Comparison of ENCODE assay signal across 13 cellular contexts in genomic region chr3:149179225-149179624, GRCh38. TPM values are rescaled to one million over a fixed set of nuclear protein-coding genes. Genes with fewer than 3 reads are reported as not detected.
DNase-seq lines count a peak whose midpoint lies in the region; ATAC-seq and TF ChIP-seq lines count a peak whose summit lies in the region.
"Had no signal": no experiment of that assay in that cellular context is flagged by ENCODE, and none has a peak within 500 bp of the region (broad histone marks: within the 10 kb centered on the region; RNA-seq: fewer than 3 reads in every experiment).

No MANE protein-coding gene starts in this region.

- H3K27ac ChIP-seq in Panc1 (ENCODE audit: low read length) (peak overlapping the region; percentile 78), esophagus squamous epithelium (peak overlapping the region in 3 of 4 donors; percentile 20 to 66 (median 50)), psoas muscle (peak overlapping the region; percentile 79), substantia nigra (ENCODE audit: low read depth, low read length, poor library complexity, severe bottlenecking) (no peak overlapping the region)
- H3K27ac ChIP-seq: HL-60 had no signal

- TF ChIP-seq CTCF in AG10803 (conservative IDR thresholded peaks at IDR 0.05; ENCODE audit: low read length) (no peak), Panc1 (IDR thresholded peaks at IDR 0.05) (no peak), esophagus squamous epithelium (IDR thresholded peaks at IDR 0.05) (no peak), psoas muscle (IDR thresholded peaks at IDR 0.05) (no peak), natural killer cell (IDR thresholded peaks at IDR 0.05) (no peak)

- H3K27me3 Mint-ChIP-seq in natural killer cell (ENCODE audit: low read depth in 2 of 2), result no peaks in the 10 kb centered on the region
- H3K27me3 Mint-ChIP-seq: brain had no signal

- H3K27me3 ChIP-seq in Panc1 (ENCODE audit: control insufficient read depth, insufficient read depth, low read length) (no peaks in the 10 kb centered on the region), esophagus squamous epithelium (no peaks in the 10 kb centered on the region), psoas muscle (ENCODE audit: insufficient read depth in 3 of 3, low read length in 2 of 3) (no peaks in the 10 kb centered on the region)

- H3K9me3 Mint-ChIP-seq in natural killer cell, result no peaks in the 10 kb centered on the region
- H3K9me3 Mint-ChIP-seq: CD8-positive, alpha-beta T cell had no signal

- 53 to 73% methylated on average over 1 of the region's 1 CpG for WGBS in esophagus squamous epithelium, 2 donors
- WGBS in psoas muscle, 3 donors, result 71 to 94% (median 85%) methylated on average over 1 of the region's 1 CpG

- CTCF ChIA-PET in Panc1 (lab: Charles Lee), result interaction anchor here (0.6 kb wide), 1 partner anchor 401 kb away, joined by 3 read pairs; no protein-coding TSS in a partner anchor

- H3K4me1 Mint-ChIP-seq in natural killer cell, result peaks cover 17 to 18% of the 10 kb centered on the region in 2 donors
- H3K4me1 Mint-ChIP-seq: brain had no signal

- POLR2A ChIA-PET in Panc1 (lab: Charles Lee), result interaction anchor here (0.6 kb wide), 1 partner anchor 59 kb away, joined by 3 read pairs; no protein-coding TSS in a partner anchor

- TF ChIP-seq POLR2A in esophagus squamous epithelium (IDR thresholded peaks at IDR 0.05), result no peak

- no peak overlapping the region for H3K4me3 Mint-ChIP-seq in natural killer cell
- H3K4me3 Mint-ChIP-seq: brain; CD8-positive, alpha-beta T cell had no signal

- H3K4me3 ChIP-seq in AG10803 (ENCODE audit: low read length), result no peak overlapping the region
- no peak overlapping the region for H3K4me3 ChIP-seq in Panc1 (ENCODE audit: low read depth in 2 of 2, low read length in 2 of 2)
- no peak overlapping the region for H3K4me3 ChIP-seq in esophagus squamous epithelium
- H3K4me3 ChIP-seq in psoas muscle, result no peak overlapping the region

- BruUV-seq in Panc1 (replicated peaks; lab: Mats Ljungman, UMichigan), result no TSS peak

- in situ Hi-C loops in Panc1 (cut with HindIII; ENCODE audit: low pct_unique_long_range_greater_than_20kb, low sequenced_read_pairs), result no loop called here

- no peak for ATAC-seq in Panc1
- ATAC-seq in psoas muscle, result no peak
- ATAC-seq in natural killer cell, result no peak
- ATAC-seq: CD8-positive, alpha-beta T cell had no signal

- intact Hi-C loops in Panc1 (cut with micrococcal nuclease; ENCODE audit: unreplicated experiment) (no loop called here), esophagus squamous epithelium (cut with DNase I) (no loop called here), psoas muscle (cut with DNase I) (loop anchor here in 1 of 2 donors (5.0 kb wide), 1 partner anchor 47 kb away; no protein-coding TSS in a partner anchor), natural killer cell (cut with micrococcal nuclease) (no loop called here)

- H3K36me3 ChIP-seq in Panc1 (ENCODE audit: control insufficient read depth, insufficient read depth, low read length) (peaks cover 9% of the 10 kb centered on the region; the same call in 1 of the 2 replicates), esophagus squamous epithelium (peaks cover 0 to 28% (median 0%) of the 10 kb centered on the region in 3 donors), psoas muscle (ENCODE audit: insufficient read depth in 1 of 2, low read depth in 1 of 2) (no peaks in the 10 kb centered on the region)

- DNase-seq in AG10803 (ENCODE audit: low read depth) (peak; percentile 83), Panc1 (ENCODE audit: low read depth, low spot score) (peak; percentile 20), esophagus squamous epithelium (lab: John Stamatoyannopoulos, UW) (no peak), psoas muscle (no peak), natural killer cell (no peak), DMS153 (lab: John Stamatoyannopoulos, UW) (no peak), substantia nigra (lab: John Stamatoyannopoulos, UW) (no peak)
- DNase-seq in activated CD4-positive, alpha-beta T cell treated with anti-CD3 and anti-CD28 coated beads, Interleukin-2, amount 50 U/mL, for 1 hour, result no peak
- DNase-seq: CD8-positive, alpha-beta T cell; NCI-H1417; retina had no signal

- no peak overlapping the region for H3K27ac Mint-ChIP-seq in natural killer cell
- H3K27ac Mint-ChIP-seq: brain; CD8-positive, alpha-beta T cell had no signal

- peaks cover 8% of the 10 kb centered on the region for H3K36me3 Mint-ChIP-seq in natural killer cell

- H3K4me1 ChIP-seq in Panc1 (ENCODE audit: control insufficient read depth, insufficient read depth, low read length) (peaks cover 25% of the 10 kb centered on the region), esophagus squamous epithelium (peaks cover 0 to 20% (median 0%) of the 10 kb centered on the region in 3 donors), psoas muscle (peaks cover 11% of the 10 kb centered on the region)

- H3K9me3 ChIP-seq in Panc1 (ENCODE audit: control insufficient read depth, insufficient read depth, low read depth, low read length) (peaks cover 16% of the 10 kb centered on the region; the same call in 1 of the 2 replicates), esophagus squamous epithelium (no peaks in the 10 kb centered on the region), psoas muscle (no peaks in the 10 kb centered on the region)

RNA-seq across cellular contexts. Expression of gene CP, which starts 42.4 kb away (rescaled TPM):
- total RNA-seq in Panc1 (2021; ENCODE audit: unreplicated experiment), result 5.8 TPM
- 15.2 TPM for polyA plus RNA-seq in Panc1 (2012; ENCODE audit: insufficient read length)
- total RNA-seq in esophagus squamous epithelium, result 10 to 100 TPM in 2 of 4 donors, under 1 TPM in 1, not detected in 1; 0.97 to 17.9 (median 15.8) TPM
- total RNA-seq in psoas muscle, result 1 to 10 TPM; 1.0 to 3.5 (median 1.8) TPM
- polyA plus RNA-seq in psoas muscle, result 1 to 10 TPM in 2 of 3 donors, under 1 TPM in 1; 0.23 to 2.3 (median 2.2) TPM
- total RNA-seq in natural killer cell, result not detected
- total RNA-seq: CD8-positive, alpha-beta T cell had no signal

RNA-seq across cellular contexts. Expression of gene HPS3, which starts 49.8 kb away (rescaled TPM):
- total RNA-seq in Panc1 (2021; ENCODE audit: unreplicated experiment) (68.0 TPM), esophagus squamous epithelium (10 to 100 TPM in 2 of 4 donors, 1 to 10 TPM in 2; 4.3 to 11.8 (median 9.7) TPM), psoas muscle (1 to 10 TPM; 2.6 to 5.4 (median 3.4) TPM), natural killer cell (10 to 100 TPM; 19.6 to 35.5 (median 24.7) TPM)
- polyA plus RNA-seq in Panc1 (2012; ENCODE audit: insufficient read length), result 62.2 TPM
- 1 to 10 TPM; 2.2 to 7.3 (median 5.6) TPM for polyA plus RNA-seq in psoas muscle

Comparison
In these comparisons a context has a peak if more than half of its experiments do, and no peak if none do; other contexts are left out.
1. DNase-seq: peak in AG10803 (single experiment) and Panc1 (single experiment); none in esophagus squamous epithelium (single experiment), psoas muscle (0 of 2), natural killer cell (single experiment), DMS153 (single experiment), activated CD4-positive, alpha-beta T cell treated with anti-CD3 and anti-CD28 coated beads, Interleukin-2, amount 50 U/mL, for 1 hour (single experiment) and substantia nigra (0 of 49).